In the genomic region with DNA sequence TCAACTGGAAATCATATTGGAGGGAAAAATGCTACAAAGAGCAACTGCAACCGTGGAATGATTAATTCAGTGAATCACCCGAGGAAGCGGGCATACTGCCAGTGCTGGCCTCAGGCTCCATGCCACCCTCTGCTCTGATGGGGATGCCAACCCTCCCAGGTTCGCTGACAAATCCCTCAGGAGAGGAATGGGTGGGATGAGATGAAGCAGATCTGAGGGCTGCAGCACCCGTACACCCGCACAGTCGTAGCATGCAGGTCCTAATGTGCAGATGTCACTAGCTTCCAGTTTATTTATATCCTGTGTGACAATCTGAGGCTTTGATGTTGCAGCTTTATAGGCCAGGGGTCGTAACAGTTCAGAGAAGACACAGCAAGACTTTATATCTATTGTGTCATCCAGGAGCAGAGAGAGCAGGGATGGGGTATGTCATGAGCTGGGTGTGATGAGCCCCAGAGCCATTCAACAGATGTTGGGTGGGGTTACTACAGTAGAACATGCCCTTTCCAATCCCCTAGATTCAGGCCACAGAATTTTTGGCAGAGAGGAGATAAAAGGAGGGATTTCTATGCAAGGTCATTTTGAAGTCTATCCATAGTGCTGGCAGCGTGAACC, we compare ENCODE assay signal across 11 cellular contexts. TPM values are rescaled to one million over a fixed set of nuclear protein-coding genes. Genes with fewer than 3 reads are reported as not detected.
A peak's percentile ranks its signal among the peaks of the same experiment; 100 is the strongest.
DNase-seq lines count a peak whose midpoint lies in the region; ATAC-seq and TF ChIP-seq lines count a peak whose summit lies in the region.
"Had no signal": no experiment of that assay in that cellular context is flagged by ENCODE, and none has a peak within 500 bp of the region (broad histone marks: within the 10 kb centered on the region; RNA-seq: fewer than 3 reads in every experiment).

No MANE protein-coding gene starts in this region.

- no peaks in the 10 kb centered on the region for H3K27me3 Mint-ChIP-seq in activated CD4-positive, alpha-beta memory T cell treated with anti-CD3 and anti-CD28 coated beads for 36 hours

- POLR2A ChIA-PET in activated CD4-positive, alpha-beta memory T cell treated with anti-CD3 and anti-CD28 coated beads for 36 hours (lab: Charles Lee): interaction anchor here (1.1 kb wide), 1 partner anchor 45 kb away, joined by 3 read pairs; a partner anchor contains a TSS

- no peak for ATAC-seq in GM21360 (IDR thresholded peaks at IDR 0.05; ENCODE audit: unreplicated experiment)

- intact Hi-C loops in activated CD4-positive, alpha-beta memory T cell treated with anti-CD3 and anti-CD28 coated beads for 36 hours (cut with micrococcal nuclease): no loop called here

- peak overlapping the region; percentile 75 for H3K27ac ChIP-seq in C4-2B
- H3K27ac ChIP-seq: cardiac muscle cell had no signal

- CTCF ChIA-PET in activated CD4-positive, alpha-beta memory T cell treated with anti-CD3 and anti-CD28 coated beads for 36 hours (lab: Charles Lee): no interaction called here

- H3K4me1 Mint-ChIP-seq in activated CD4-positive, alpha-beta memory T cell treated with anti-CD3 and anti-CD28 coated beads for 36 hours (ENCODE audit: low read depth): peaks cover 15% of the 10 kb centered on the region

- peak; percentile 88 for DNase-seq in M059J (ENCODE audit: low read depth)
- DNase-seq in dedifferentiated amniotic fluid mesenchymal stem cell (ENCODE audit: extremely low spot score): peak; percentile 34
- peak; percentile 55 for DNase-seq in middle frontal gyrus (ENCODE audit: extremely low spot score, low spot score)
- DNase-seq in putamen (ENCODE audit: low spot score): no peak
- DNase-seq in activated naive CD4-positive, alpha-beta T cell treated with Interleukin-2 at 50 U/mL for 16 hours: no peak
- no peak for DNase-seq in activated CD4-positive, alpha-beta memory T cell treated with anti-CD3 and anti-CD28 coated beads for 36 hours
- DNase-seq: NCI-H2081; stimulated activated CD4-positive, alpha-beta T cell treated with anti-CD3 and anti-CD28 coated beads, Interleukin-2, amount 100 ng/mL, for 48 hours had no signal

- no peaks in the 10 kb centered on the region for H3K9me3 Mint-ChIP-seq in activated CD4-positive, alpha-beta memory T cell treated with anti-CD3 and anti-CD28 coated beads for 36 hours

- no peak overlapping the region for H3K27ac Mint-ChIP-seq in activated CD4-positive, alpha-beta memory T cell treated with anti-CD3 and anti-CD28 coated beads for 36 hours

- TF ChIP-seq CTCF in C4-2B (conservative IDR thresholded peaks at IDR 0.05): no peak

- H3K4me3 Mint-ChIP-seq in activated CD4-positive, alpha-beta memory T cell treated with anti-CD3 and anti-CD28 coated beads for 36 hours: no peak overlapping the region

- H3K36me3 Mint-ChIP-seq in activated CD4-positive, alpha-beta memory T cell treated with anti-CD3 and anti-CD28 coated beads for 36 hours: peaks cover 34% of the 10 kb centered on the region

RNA-seq across cellular contexts. Expression of a gene that starts 44.6 kb away (rescaled TPM):
- total RNA-seq in M059J (2014; rRNA removed; shearing (Covaris generic)): 13.5 and 17.5 TPM in 2 replicates
- 10 to 100 TPM; 29.9 to 30.7 TPM for total RNA-seq in activated CD4-positive, alpha-beta memory T cell treated with anti-CD3 and anti-CD28 coated beads for 36 hours
- total RNA-seq: cardiac muscle cell had no signal

Comparison
In these comparisons a context has a peak if more than half of its experiments do, and no peak if none do; other contexts are left out.
1. DNase-seq: peak in M059J (single experiment), dedifferentiated amniotic fluid mesenchymal stem cell (single experiment) and middle frontal gyrus (single experiment); none in putamen (single experiment), activated naive CD4-positive, alpha-beta T cell treated with Interleukin-2 at 50 U/mL for 16 hours (single experiment) and activated CD4-positive, alpha-beta memory T cell treated with anti-CD3 and anti-CD28 coated beads for 36 hours (single experiment).